18 cellular contexts compared by ENCODE assay signal in the genomic region with DNA sequence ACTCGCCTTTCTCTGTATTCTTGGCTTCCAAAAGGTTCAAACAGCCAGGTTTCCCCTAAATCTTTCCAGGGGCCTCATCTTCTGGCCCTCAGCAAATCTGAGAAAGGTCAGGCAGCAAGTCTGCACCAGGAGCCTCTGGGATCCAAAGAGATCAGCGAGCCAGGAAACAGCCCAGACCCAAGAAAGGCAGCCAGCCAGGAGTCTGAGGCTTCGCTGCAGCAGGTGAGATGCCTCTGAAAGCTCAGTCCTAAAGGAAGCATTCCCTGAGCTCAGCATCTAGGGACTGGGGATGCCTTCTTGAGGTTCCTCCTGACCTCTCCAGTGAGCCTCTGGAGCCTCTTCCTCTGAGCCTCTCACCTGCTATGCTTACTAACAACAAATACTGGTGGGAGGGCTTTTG.
"Had no signal": no experiment of that assay in that cellular context is flagged by ENCODE, and none has a peak within 500 bp of the region (broad histone marks: within the 10 kb centered on the region; RNA-seq: fewer than 3 reads in every experiment).

No MANE protein-coding gene starts in this region.

- H3K9me3 ChIP-seq: SJSA1 had no signal

- ATAC-seq: HepG2 had no signal

- DNase-seq: IMR-90, Karpas-422, KG1, MM.1S, NCI-H1092 treated with DMSO at 0.1 percent for 48 hours, NCI-H1436, NCI-H187 treated with DMSO at 0.1 percent for 48 hours, NCI-H2029 treated with DMSO at 0.1 percent for 48 hours, NCI-H2171 treated with DMSO at 0.1 percent for 48 hours, NCI-H345, NCI-H510A treated with DMSO at 0.1 percent for 48 hours, NCI-H526, Right ventricle myocardium superior, RPMI8226, SIG-M5 had no signal

- H3K27ac ChIP-seq: SJSA1, SK-N-MC had no signal

- H3K4me3 ChIP-seq: SJSA1, SK-N-MC had no signal

- H3K36me3 ChIP-seq: SJSA1 had no signal

- H3K4me1 ChIP-seq: SJSA1 had no signal
